ENCODE assay signal across 9 cellular contexts in genomic region chr5:141850786-141851185, GRCh38. TPM values are rescaled to one million over a fixed set of nuclear protein-coding genes. Genes with fewer than 3 reads are reported as not detected.
DNase-seq lines count a peak whose midpoint lies in the region; ATAC-seq and TF ChIP-seq lines count a peak whose summit lies in the region.
"Had no signal": no experiment of that assay in that cellular context is flagged by ENCODE, and none has a peak within 500 bp of the region (broad histone marks: within the 10 kb centered on the region; RNA-seq: fewer than 3 reads in every experiment).

No MANE protein-coding gene starts in this region.

- in situ Hi-C loops in Panc1 (cut with HindIII; ENCODE audit: low pct_unique_long_range_greater_than_20kb, low sequenced_read_pairs), result no loop called here

- H3K4me1 ChIP-seq in Caco-2 (peaks cover 24% of the 10 kb centered on the region), Panc1 (ENCODE audit: control insufficient read depth, insufficient read depth, low read length) (peaks cover 9% of the 10 kb centered on the region), esophagus (ENCODE audit: control insufficient read depth in 2 of 2, insufficient read depth in 2 of 2, low read length in 1 of 2) (peaks cover 0 to 6% of the 10 kb centered on the region in 2 donors)

- H3K27ac ChIP-seq in Panc1 (ENCODE audit: low read length), result peak overlapping the region; percentile 74; the same call in 1 of the 2 replicates
- H3K27ac ChIP-seq in esophagus (ENCODE audit: low read depth in 2 of 2, low read length in 1 of 2), result peak overlapping the region; percentile 80 to 96

- H3K4me3 Mint-ChIP-seq in Caco-2 (ENCODE audit: unreplicated experiment), result peak overlapping the region; percentile 79

- no peak for TF ChIP-seq CTCF in Caco-2 (IDR thresholded peaks at IDR 0.05; ENCODE audit: insufficient read depth in 1 of 2, low read depth in 1 of 2, low read length in 1 of 2, severe bottlenecking in 1 of 2, unreplicated experiment in 1 of 2)
- no peak for TF ChIP-seq CTCF in Panc1 (IDR thresholded peaks at IDR 0.05)
- TF ChIP-seq CTCF in retinal pigment epithelial cell (conservative IDR thresholded peaks at IDR 0.05; ENCODE audit: low read depth, low read length), result no peak

- DNase-seq in Caco-2, result no peak
- no peak for DNase-seq in Panc1 (ENCODE audit: low read depth, low spot score)
- no peak for DNase-seq in retinal pigment epithelial cell (ENCODE audit: low read depth)
- no peak for DNase-seq in SKM-1 treated with dmso at 0.1 percent for 144 hours (lab: John Stamatoyannopoulos, UW; ENCODE audit: unreplicated experiment)
- no peak for DNase-seq in COLO829 (ENCODE audit: low spot score)
- DNase-seq: KG1 had no signal

- H3K9me3 ChIP-seq in Caco-2 (no peaks in the 10 kb centered on the region), Panc1 (ENCODE audit: control insufficient read depth, insufficient read depth, low read depth, low read length) (no peaks in the 10 kb centered on the region), esophagus (ENCODE audit: control insufficient read depth in 2 of 2, insufficient read depth in 1 of 2, low read depth in 1 of 2, low read length in 1 of 2) (no peaks in the 10 kb centered on the region)

- H3K4me3 ChIP-seq in Caco-2 (ENCODE audit: low read depth, low read length) (peak overlapping the region; percentile 79), Panc1 (ENCODE audit: low read depth in 2 of 2, low read length in 2 of 2) (peak overlapping the region; percentile 5 to 88; a peak in 2 of 4 replicates), esophagus (ENCODE audit: low read depth in 1 of 2, low read length in 2 of 2) (peak overlapping the region in 1 of 2 donors; percentile 74), retinal pigment epithelial cell (ENCODE audit: low read length) (peak overlapping the region; percentile 22)

- intact Hi-C loops in Caco-2 (cut with micrococcal nuclease; ENCODE audit: unreplicated experiment) (no loop called here), Panc1 (cut with micrococcal nuclease; ENCODE audit: unreplicated experiment) (no loop called here)

- ATAC-seq in Panc1 (no peak), HG03108 (IDR thresholded peaks at IDR 0.05; ENCODE audit: unreplicated experiment) (no peak), HG03135 (IDR thresholded peaks at IDR 0.05; ENCODE audit: unreplicated experiment) (no peak)

- H3K36me3 ChIP-seq in Caco-2 (ENCODE audit: control insufficient read depth, insufficient read depth, low read length), result no peaks in the 10 kb centered on the region
- no peaks in the 10 kb centered on the region; the same call in 1 of the 2 replicates for H3K36me3 ChIP-seq in Panc1 (ENCODE audit: control insufficient read depth, insufficient read depth, low read length)
- peaks cover 0 to 10% of the 10 kb centered on the region in 2 donors for H3K36me3 ChIP-seq in esophagus (ENCODE audit: control insufficient read depth in 2 of 2, insufficient read depth in 2 of 2, low read length in 1 of 2)

- H3K9me3 Mint-ChIP-seq in Caco-2 (ENCODE audit: unreplicated experiment), result no peaks in the 10 kb centered on the region

- CTCF ChIA-PET in Caco-2 (lab: Charles Lee) (no interaction called here), Panc1 (lab: Charles Lee) (no interaction called here)

- POLR2A ChIA-PET in Caco-2 (lab: Charles Lee), result interaction anchor here (0.7 kb wide), 1 partner anchor 73 kb away, joined by 3 read pairs; the partner anchor contains the start of gene DELE1
- POLR2A ChIA-PET in Panc1 (lab: Charles Lee), result interaction anchor here (0.6 kb wide), 1 partner anchor 426 kb away, joined by 3 read pairs; no protein-coding TSS in a partner anchor

- peaks cover 7% of the 10 kb centered on the region for H3K36me3 Mint-ChIP-seq in Caco-2 (ENCODE audit: insufficient read depth, unreplicated experiment)

- no TSS peak for BruUV-seq in Caco-2 (replicated peaks; lab: Mats Ljungman, UMichigan)
- BruUV-seq in Panc1 (replicated peaks; lab: Mats Ljungman, UMichigan), result no TSS peak

- H3K27me3 ChIP-seq in Caco-2 (replicated peaks; ENCODE audit: control insufficient read depth, insufficient read depth, low read length), result no peaks in the 10 kb centered on the region
- no peaks in the 10 kb centered on the region for H3K27me3 ChIP-seq in Panc1 (ENCODE audit: control insufficient read depth, insufficient read depth, low read length)
- H3K27me3 ChIP-seq in esophagus (ENCODE audit: control insufficient read depth in 1 of 2, insufficient read depth in 2 of 2, low read length in 2 of 2), result no peaks in the 10 kb centered on the region

- no peaks in the 10 kb centered on the region for H3K27me3 Mint-ChIP-seq in Caco-2 (ENCODE audit: insufficient read depth, unreplicated experiment)

- 19 to 23% methylated on average over 10 of the region's 10 CpGs for WGBS in esophagus, 2 donors

- H3K4me1 Mint-ChIP-seq in Caco-2 (ENCODE audit: low read depth, unreplicated experiment), result peaks cover 13% of the 10 kb centered on the region

- peak overlapping the region; percentile 69 for H3K27ac Mint-ChIP-seq in Caco-2 (ENCODE audit: unreplicated experiment)

RNA-seq across cellular contexts. Expression of gene PCDH1, which starts 27.4 kb away (rescaled TPM):
- total RNA-seq in Caco-2 (2022) (1.5 and 1.8 TPM in 2 replicates), Panc1 (2021; ENCODE audit: unreplicated experiment) (9.0 TPM)
- 3.9 TPM for polyA plus RNA-seq in Panc1 (2012; ENCODE audit: insufficient read length)
- polyA plus RNA-seq in esophagus, result 10 to 100 TPM; 36.4 to 42.6 TPM
